Comparison of ENCODE assay signal across 8 cellular contexts in the genomic region with DNA sequence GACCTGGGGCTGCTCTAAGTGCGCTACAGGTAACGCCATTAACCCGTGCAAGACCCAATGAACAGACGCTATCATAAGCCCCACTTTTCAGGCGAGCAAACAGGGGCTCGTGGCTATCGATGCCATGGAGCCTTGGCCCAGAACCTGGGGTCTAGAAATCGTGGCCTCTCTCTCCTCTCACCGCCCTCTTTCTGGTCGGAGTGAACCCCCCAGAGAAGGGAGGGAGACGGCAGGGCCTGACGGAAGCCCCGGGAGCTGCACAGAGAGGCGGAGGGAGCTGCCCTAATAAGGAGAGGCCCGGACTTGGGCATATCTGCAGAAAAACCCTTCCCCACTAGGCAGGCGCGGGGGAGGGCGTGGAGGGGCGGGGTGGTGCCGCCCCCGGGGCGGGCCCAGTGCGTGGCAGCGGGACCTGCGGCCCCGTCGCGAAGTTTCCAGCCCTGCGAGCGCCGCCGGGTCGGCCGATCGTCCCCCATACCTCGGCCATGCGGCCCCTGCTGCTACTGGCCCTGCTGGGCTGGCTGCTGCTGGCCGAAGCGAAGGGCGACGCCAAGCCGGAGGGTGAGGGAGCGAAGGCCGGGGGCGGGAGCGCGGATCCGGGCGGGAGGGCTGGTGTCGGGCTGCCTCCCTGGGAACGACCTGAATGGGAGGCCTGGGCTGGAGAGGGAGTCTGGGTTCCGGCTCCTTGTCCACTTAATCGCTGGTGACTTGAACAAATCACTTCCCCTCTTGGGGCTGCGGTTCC.
DNase-seq lines count a peak whose midpoint lies in the region; ATAC-seq and TF ChIP-seq lines count a peak whose summit lies in the region.

A gene (plus strand): TSS at position 423 of the 745 bp plus-strand sequence. CDS start 63 bp downstream, at position 486.

- ATAC-seq in HG02852 (IDR thresholded peaks at IDR 0.05; ENCODE audit: unreplicated experiment), result peak; percentile 91

- in situ Hi-C loops in astrocyte of the cerebellum (cut with HindIII; ENCODE audit: low sequenced_read_pairs), result no loop called here

- peak; percentile 90 for TF ChIP-seq POLR2A in GM15510 (IDR thresholded peaks at IDR 0.05; ENCODE audit: borderline replicate concordance, extremely low read depth, insufficient read length)

- no peak for TF ChIP-seq CTCF in astrocyte of the cerebellum (IDR thresholded peaks at IDR 0.05; ENCODE audit: low read depth, low read length, missing control alignments)
- no peak for TF ChIP-seq CTCF in retinal pigment epithelial cell (conservative IDR thresholded peaks at IDR 0.05; ENCODE audit: low read depth, low read length)

- H3K4me3 ChIP-seq in astrocyte of the cerebellum (ENCODE audit: low read depth, low read length) (peak within 1 kb of the TSS; percentile 67), retinal pigment epithelial cell (ENCODE audit: low read length) (peak within 1 kb of the TSS; percentile 62)

- DNase-seq in NCI-H1694 (lab: John Stamatoyannopoulos, UW), result peak; percentile 60
- peak; percentile 66 for DNase-seq in T1000 (lab: John Stamatoyannopoulos, UW)
- peak; percentile 35 for DNase-seq in astrocyte of the cerebellum (ENCODE audit: low read depth)
- DNase-seq in hippocampal formation (lab: John Stamatoyannopoulos, UW), result peak; percentile 71 to 79
- DNase-seq in retinal pigment epithelial cell (ENCODE audit: low read depth), result peak; percentile 42
- no peak for DNase-seq in cortex of kidney (lab: John Stamatoyannopoulos, UW)
